6 cellular contexts compared by ENCODE assay signal in the genomic region with DNA sequence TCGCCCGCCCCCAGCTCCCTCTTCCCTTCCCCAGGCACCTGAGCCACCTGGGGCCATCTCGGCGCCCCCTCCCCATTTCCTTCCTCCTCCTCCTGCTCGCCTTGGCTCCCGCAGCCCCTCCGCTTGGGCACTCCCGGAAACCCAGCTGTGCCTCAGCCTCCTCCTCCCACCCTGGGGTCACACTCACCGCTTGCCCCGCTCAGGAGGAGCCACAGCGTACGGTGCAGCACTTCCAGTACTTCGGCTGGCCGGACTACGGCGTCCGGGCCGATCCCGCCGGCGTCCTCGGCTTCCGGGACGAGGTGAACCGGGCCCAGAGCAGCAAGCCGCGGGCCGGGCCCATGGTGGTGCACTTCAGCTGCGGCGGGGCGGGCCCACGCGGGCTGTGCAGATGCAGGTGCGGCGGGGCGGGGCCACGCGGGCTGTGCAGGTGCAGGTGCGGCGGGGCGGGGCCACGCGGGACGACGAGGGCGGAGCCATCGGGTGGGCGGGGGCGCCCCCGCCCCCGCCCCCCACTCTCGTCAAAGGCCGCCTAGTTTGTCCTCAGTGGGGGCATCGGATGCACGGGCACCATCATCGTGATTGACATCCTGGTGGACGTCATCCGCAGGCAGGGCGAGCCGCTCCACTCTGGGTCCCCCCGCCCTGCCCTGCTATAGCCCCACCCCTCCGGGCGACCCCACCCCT. TPM values are rescaled to one million over a fixed set of nuclear protein-coding genes. Genes with fewer than 3 reads are reported as not detected.
DNase-seq lines count a peak whose midpoint lies in the region; ATAC-seq and TF ChIP-seq lines count a peak whose summit lies in the region.

No MANE protein-coding gene starts in this region.

- H3K9me3 Mint-ChIP-seq in HFFc6 (no peaks in the 10 kb centered on the region), endothelial cell (ENCODE audit: unreplicated experiment) (no peaks in the 10 kb centered on the region)

- TF ChIP-seq POLR2A in vagina (IDR thresholded peaks at IDR 0.05), result no peak

- DNase-seq in HFFc6, result no peak
- DNase-seq in T-helper 22 cell (ENCODE audit: low read depth), result peak; percentile 55
- DNase-seq in fibroblast of villous mesenchyme (ENCODE audit: low read depth), result no peak
- DNase-seq in vagina (ENCODE audit: extremely low spot score in 2 of 2), result no peak
- no peak for DNase-seq in endothelial cell (ENCODE audit: low spot score)

- ATAC-seq in GM18498 (IDR thresholded peaks at IDR 0.05; ENCODE audit: unreplicated experiment), result no peak

- H3K4me1 ChIP-seq in vagina, result peaks cover 31% of the 10 kb centered on the region

- H3K4me3 Mint-ChIP-seq in HFFc6 (peak overlapping the region; percentile 41; the same call in 1 of the 2 replicates), endothelial cell (ENCODE audit: unreplicated experiment) (no peak overlapping the region)

- H3K4me3 ChIP-seq in fibroblast of villous mesenchyme (ENCODE audit: low read depth, low read length) (peak overlapping the region; percentile 78), vagina (peak overlapping the region; percentile 40 to 48)

- H3K36me3 Mint-ChIP-seq in HFFc6 (ENCODE audit: low read depth), result no peaks in the 10 kb centered on the region
- no peaks in the 10 kb centered on the region for H3K36me3 Mint-ChIP-seq in endothelial cell (ENCODE audit: low read depth, unreplicated experiment)

- H3K9me3 ChIP-seq in vagina, result no peaks in the 10 kb centered on the region

- H3K36me3 ChIP-seq in vagina, result no peaks in the 10 kb centered on the region

- peaks cover 4% of the 10 kb centered on the region for H3K27me3 Mint-ChIP-seq in HFFc6 (ENCODE audit: insufficient read depth)
- peaks cover 7% of the 10 kb centered on the region for H3K27me3 Mint-ChIP-seq in endothelial cell (ENCODE audit: unreplicated experiment)

- no peak for TF ChIP-seq CTCF in HFFc6 (IDR thresholded peaks at IDR 0.05)
- TF ChIP-seq CTCF in fibroblast of villous mesenchyme (IDR thresholded peaks at IDR 0.05; ENCODE audit: insufficient read depth, low read depth, low read length), result no peak
- TF ChIP-seq CTCF in vagina (IDR thresholded peaks at IDR 0.05), result no peak
- TF ChIP-seq CTCF in endothelial cell (IDR thresholded peaks at IDR 0.05; ENCODE audit: unreplicated experiment), result no peak

- H3K4me1 Mint-ChIP-seq in HFFc6 (ENCODE audit: low read depth) (no peaks in the 10 kb centered on the region), endothelial cell (ENCODE audit: unreplicated experiment) (no peaks in the 10 kb centered on the region)

- H3K27ac Mint-ChIP-seq in HFFc6 (no peak overlapping the region), endothelial cell (ENCODE audit: unreplicated experiment) (no peak overlapping the region)

- no peaks in the 10 kb centered on the region for H3K27me3 ChIP-seq in vagina

- peak overlapping the region; percentile 73 for H3K27ac ChIP-seq in vagina

- intact Hi-C loops in vagina (cut with DNase I), result no loop called here

RNA-seq across cellular contexts. Expression of a gene that starts 5.6 kb away (rescaled TPM):
- total RNA-seq in HFFc6 (2021; fragmentation: NEBNext Ultra II Directional; extraction: Animal tissue kit (Norgen Biotek cat#: 25700)), result not detected
- total RNA-seq in fibroblast of villous mesenchyme (not detected in 2 replicates), vagina (4.9 TPM), endothelial cell (ENCODE audit: unreplicated experiment) (not detected)

RNA-seq across cellular contexts. Expression of a gene that starts 47.4 kb away (rescaled TPM):
- total RNA-seq in HFFc6 (2021; fragmentation: NEBNext Ultra II Directional; extraction: Animal tissue kit (Norgen Biotek cat#: 25700)), result 10 to 100 TPM in 1 of 6 experiments, 1 to 10 TPM in 5; 8.7 to 10.3 (median 9.6) TPM
- total RNA-seq in fibroblast of villous mesenchyme, result 6.5 and 7.1 TPM in 2 replicates
- 11.8 TPM for total RNA-seq in vagina
- total RNA-seq in endothelial cell (ENCODE audit: unreplicated experiment), result 16.6 TPM

RNA-seq across cellular contexts. Expression of a gene that starts 48.6 kb away (rescaled TPM):
- total RNA-seq in HFFc6 (2021; fragmentation: NEBNext Ultra II Directional; extraction: Animal tissue kit (Norgen Biotek cat#: 25700)), result 100 to 1,000 TPM; 131 to 164 (median 140) TPM
- total RNA-seq in fibroblast of villous mesenchyme, result 77.0 and 95.9 TPM in 2 replicates
- total RNA-seq in vagina, result 25.5 TPM
- total RNA-seq in endothelial cell (ENCODE audit: unreplicated experiment), result 374 TPM

RNA-seq across cellular contexts. Expression of a gene that starts 55.2 kb away (rescaled TPM):
- 10 to 100 TPM; 38.4 to 89.1 (median 42.1) TPM for total RNA-seq in HFFc6 (2021; fragmentation: NEBNext Ultra II Directional; extraction: Animal tissue kit (Norgen Biotek cat#: 25700))
- 132 and 137 TPM in 2 replicates for total RNA-seq in fibroblast of villous mesenchyme
- total RNA-seq in vagina, result 29.0 TPM
- 33.3 TPM for total RNA-seq in endothelial cell (ENCODE audit: unreplicated experiment)
